9 cellular contexts compared by ENCODE assay signal in genomic region chr2:190409616-190410015, GRCh38. TPM values are rescaled to one million over a fixed set of nuclear protein-coding genes. Genes with fewer than 3 reads are reported as not detected.
A peak's percentile ranks its signal among the peaks of the same experiment; 100 is the strongest.
DNase-seq lines count a peak whose midpoint lies in the region; ATAC-seq and TF ChIP-seq lines count a peak whose summit lies in the region.
"Had no signal": no experiment of that assay in that cellular context is flagged by ENCODE, and none has a peak within 500 bp of the region (broad histone marks: within the 10 kb centered on the region; RNA-seq: fewer than 3 reads in every experiment).

No MANE protein-coding gene starts in this region.

- H3K27me3 ChIP-seq in dorsolateral prefrontal cortex = no peaks in the 10 kb centered on the region
- H3K27me3 ChIP-seq in psoas muscle (ENCODE audit: insufficient read depth in 3 of 3, low read length in 2 of 3) = peaks cover 0 to 12% (median 0%) of the 10 kb centered on the region in 3 donors

- no peaks in the 10 kb centered on the region for H3K36me3 ChIP-seq in psoas muscle (ENCODE audit: insufficient read depth in 1 of 2, low read depth in 1 of 2)
- H3K36me3 ChIP-seq: SJSA1 had no signal

- no peaks in the 10 kb centered on the region for H3K4me1 ChIP-seq in psoas muscle

- DNase-seq in NCI-H2196 (lab: John Stamatoyannopoulos, UW; ENCODE audit: unreplicated experiment) (peak; percentile 13), NCI-H2196 treated with DMSO at 0.1 percent for 48 hours (lab: John Stamatoyannopoulos, UW; ENCODE audit: unreplicated experiment) (no peak), NCI-H526 (lab: John Stamatoyannopoulos, UW) (peak; percentile 39), dorsolateral prefrontal cortex (no peak), psoas muscle (no peak), islet precursor cell (no peak)
- DNase-seq in stimulated activated CD4-positive, alpha-beta T cell treated with anti-CD3 and anti-CD28 coated beads, Interleukin-1b, Interleukin-23, amount 100 ng/mL, for 48 hours = no peak

- WGBS in psoas muscle, 3 donors = 31 to 56% (median 52%) methylated on average over 2 of the region's 2 CpGs

- no peak for ATAC-seq in psoas muscle
- no peak for ATAC-seq in GM18909 (IDR thresholded peaks at IDR 0.05; ENCODE audit: poor library complexity, unreplicated experiment)

- intact Hi-C loops in dorsolateral prefrontal cortex (cut with DNase I) (loop anchor here (2.0 to 10.0 kb wide), 7 partner anchors 35 to 475 kb away; partner anchors contain the start of genes INPP1 (in 2 of the 2) and GLS (in 1 of the 2)), psoas muscle (cut with DNase I) (no loop called here)

- H3K27ac ChIP-seq in dorsolateral prefrontal cortex (peak overlapping the region; percentile 72 to 100 (median 97)), psoas muscle (no peak overlapping the region)
- H3K27ac ChIP-seq: SJSA1 had no signal

- H3K9me3 ChIP-seq in psoas muscle = no peaks in the 10 kb centered on the region

- TF ChIP-seq CTCF in dorsolateral prefrontal cortex (IDR thresholded peaks at IDR 0.05 in 54 of 56, conservative IDR thresholded peaks at IDR 0.05 in 2 of 56; ENCODE audit: low read depth in 1 of 56, partially characterized antibody in 56 of 56) = no peak
- no peak for TF ChIP-seq CTCF in psoas muscle (IDR thresholded peaks at IDR 0.05)

- peak overlapping the region; percentile 61 to 91 (median 79) for H3K4me3 ChIP-seq in dorsolateral prefrontal cortex
- peak overlapping the region; percentile 81 for H3K4me3 ChIP-seq in psoas muscle

RNA-seq across cellular contexts. Expression of gene MFSD6, which starts 1.5 kb away (rescaled TPM):
- total RNA-seq in dorsolateral prefrontal cortex (100 to 1,000 TPM in 107 of 120 experiments, 10 to 100 TPM in 13; 57.2 to 174 (median 137) TPM), psoas muscle (1 to 10 TPM; 4.0 to 9.4 (median 5.2) TPM)
- polyA plus RNA-seq in psoas muscle = 1 to 10 TPM; 2.6 to 5.5 (median 4.0) TPM

Comparison
In these comparisons a context has a peak if more than half of its experiments do, and no peak if none do; other contexts are left out.
1. DNase-seq: peak in NCI-H2196 (single experiment) and NCI-H526 (2 of 2); none in NCI-H2196 treated with DMSO at 0.1 percent for 48 hours (single experiment), dorsolateral prefrontal cortex (0 of 10), psoas muscle (0 of 2), stimulated activated CD4-positive, alpha-beta T cell treated with anti-CD3 and anti-CD28 coated beads, Interleukin-1b, Interleukin-23, amount 100 ng/mL, for 48 hours (single experiment) and islet precursor cell (single experiment).
2. RNA of gene MFSD6, which starts 1.5 kb away (total RNA-seq): 57.2 to 174 TPM in dorsolateral prefrontal cortex; 4.0 to 9.4 TPM in psoas muscle; every median in the first group is over 4 times any median in the second.
3. intact Hi-C loops: an anchor here in dorsolateral prefrontal cortex (2.0 to 10.0 kb wide); none called in psoas muscle.